ENCODE assay signal across 9 cellular contexts in genomic region chr9:88676644-88677043, GRCh38.
"Had no signal": no experiment of that assay in that cellular context is flagged by ENCODE, and none has a peak within 500 bp of the region (broad histone marks: within the 10 kb centered on the region; RNA-seq: fewer than 3 reads in every experiment).

No MANE protein-coding gene starts in this region.

- H3K27ac ChIP-seq: GM23248, HL-60 had no signal

- H3K9ac ChIP-seq: GM23248 had no signal

- H3K9me3 ChIP-seq: HAP-1 had no signal

- H3K4me1 ChIP-seq: HAP-1 had no signal

- H2AFZ ChIP-seq: GM23248 had no signal

- H3K36me3 ChIP-seq: HAP-1 had no signal

- ATAC-seq: HCT116, HepG2 had no signal

- DNase-seq: GM23248, GOT3, H7, HFFc6, KBM-7 had no signal

- H3K4me3 ChIP-seq: GM23248, HAP-1 had no signal
